ENCODE assay signal across 9 cellular contexts in genomic region chr2:174492963-174493431, GRCh38. TPM values are rescaled to one million over a fixed set of nuclear protein-coding genes. Genes with fewer than 3 reads are reported as not detected.
DNase-seq lines count a peak whose midpoint lies in the region; ATAC-seq and TF ChIP-seq lines count a peak whose summit lies in the region.
"Had no signal": no experiment of that assay in that cellular context is flagged by ENCODE, and none has a peak within 500 bp of the region (broad histone marks: within the 10 kb centered on the region; RNA-seq: fewer than 3 reads in every experiment).

No MANE protein-coding gene starts in this region.

- H3K9me3 ChIP-seq in thyroid gland (no peaks in the 10 kb centered on the region), ovary (no peaks in the 10 kb centered on the region)

- peak in 3 of 4 experiments; percentile 19 to 43 (median 32) for DNase-seq in activated CD4-positive, CD25-positive, alpha-beta regulatory T cell (lab: John Stamatoyannopoulos, UW)
- DNase-seq in fibroblast of the aortic adventitia (ENCODE audit: low read depth) (peak; percentile 4), thyroid gland (peak in 1 of 2 donors; percentile 10), ovary (no peak), coronary artery (ENCODE audit: low spot score) (no peak), NCI-H1694 (lab: John Stamatoyannopoulos, UW) (no peak)

- H3K27ac ChIP-seq in thyroid gland = peak overlapping the region; percentile 54 to 56 (median 56)
- no peak overlapping the region for H3K27ac ChIP-seq in ovary
- H3K27ac ChIP-seq in coronary artery = peak overlapping the region in 1 of 2 donors; percentile 59
- H3K27ac ChIP-seq: SK-N-MC had no signal

- intact Hi-C loops in thyroid gland (cut with DNase I) = no loop called here
- intact Hi-C loops in ovary (cut with DNase I) = no loop called here

- TF ChIP-seq CTCF in fibroblast of the aortic adventitia (IDR thresholded peaks at IDR 0.05; ENCODE audit: insufficient read depth, low read length) = no peak
- TF ChIP-seq CTCF in thyroid gland (IDR thresholded peaks at IDR 0.05) = no peak
- no peak for TF ChIP-seq CTCF in ovary (IDR thresholded peaks at IDR 0.05)
- no peak for TF ChIP-seq CTCF in coronary artery (IDR thresholded peaks at IDR 0.05)

- no peak for TF ChIP-seq EP300 in ovary (IDR thresholded peaks at IDR 0.05)

- H3K36me3 ChIP-seq in thyroid gland = no peaks in the 10 kb centered on the region
- H3K36me3 ChIP-seq in ovary = no peaks in the 10 kb centered on the region

- H3K27me3 ChIP-seq in thyroid gland (no peaks in the 10 kb centered on the region), ovary (no peaks in the 10 kb centered on the region)

- WGBS in thyroid gland, 2 donors = 90% methylated on average over 7 of the region's 7 CpGs
- WGBS in ovary, 3 donors = 54 to 73% (median 67%) methylated on average over 7 of the region's 7 CpGs

- peak; percentile 96 for ATAC-seq in GM19351 (IDR thresholded peaks at IDR 0.05; ENCODE audit: unreplicated experiment)
- ATAC-seq in HG03135 (IDR thresholded peaks at IDR 0.05; ENCODE audit: unreplicated experiment) = peak; percentile 93

- peaks cover 11 to 20% of the 10 kb centered on the region in 2 donors for H3K4me1 ChIP-seq in thyroid gland
- peaks cover 2% of the 10 kb centered on the region for H3K4me1 ChIP-seq in ovary (ENCODE audit: insufficient read depth)

- H3K4me3 ChIP-seq in fibroblast of the aortic adventitia (ENCODE audit: low read depth, low read length) (no peak overlapping the region), thyroid gland (replicated peaks in 1 of 3) (no peak overlapping the region), ovary (no peak overlapping the region), coronary artery (no peak overlapping the region)
- H3K4me3 ChIP-seq: SK-N-MC had no signal

- no peak for TF ChIP-seq POLR2A in thyroid gland (IDR thresholded peaks at IDR 0.05)
- no peak for TF ChIP-seq POLR2A in ovary (IDR thresholded peaks at IDR 0.05)

RNA-seq across cellular contexts. Expression of gene GPR155, which starts 6.2 kb away (rescaled TPM):
- 1.6 and 2.2 TPM in 2 replicates for total RNA-seq in fibroblast of the aortic adventitia (ENCODE audit: low replicate concordance)
- total RNA-seq in thyroid gland = 10 to 100 TPM in 2 of 4 donors, 1 to 10 TPM in 2; 7.1 to 10.9 (median 10.2) TPM
- 1 to 10 TPM; 2.5 to 5.4 (median 3.9) TPM for total RNA-seq in ovary
- 1 to 10 TPM; 1.9 to 7.2 TPM for polyA plus RNA-seq in ovary

Comparison
In these comparisons a context has a peak if more than half of its experiments do, and no peak if none do; other contexts are left out.
1. DNase-seq: peak in activated CD4-positive, CD25-positive, alpha-beta regulatory T cell (3 of 4) and fibroblast of the aortic adventitia (single experiment); none in ovary (0 of 5), coronary artery (single experiment) and NCI-H1694 (single experiment).
2. H3K27ac ChIP-seq: peak in thyroid gland (3 of 3); none in ovary (0 of 2).